ENCODE assay signal across 18 cellular contexts in genomic region chr4:55440786-55441185, GRCh38. TPM values are rescaled to one million over a fixed set of nuclear protein-coding genes. Genes with fewer than 3 reads are reported as not detected.
A peak's percentile ranks its signal among the peaks of the same experiment; 100 is the strongest.
DNase-seq lines count a peak whose midpoint lies in the region; ATAC-seq, FAIRE-seq and TF ChIP-seq lines count a peak whose summit lies in the region.
"Had no signal": no experiment of that assay in that cellular context is flagged by ENCODE, and none has a peak within 500 bp of the region (broad histone marks: within the 10 kb centered on the region; RNA-seq: fewer than 3 reads in every experiment).

No MANE protein-coding gene starts in this region.

- TF ChIP-seq RAD21 in GM12878 (IDR thresholded peaks at IDR 0.05; ENCODE audit: insufficient read depth, low read depth, low read length): no peak

- in situ Hi-C loops in GM12878 (cut with MboI): no loop called here

- SMC1A ChIA-PET in GM12878 (lab: Charles Lee; ENCODE audit: uncharacterized antibody, unreplicated experiment): interaction anchor here (1.1 kb wide), 1 partner anchor 13 kb away, joined by 3 read pairs; no protein-coding TSS in a partner anchor

- H3K4me1 ChIP-seq in GM12878 (ENCODE audit: control insufficient read depth, insufficient read depth, low read length): peaks cover 3% of the 10 kb centered on the region; the same call in 1 of the 2 replicates

- peak; percentile 41 for ATAC-seq in HG02870 (IDR thresholded peaks at IDR 0.05; ENCODE audit: unreplicated experiment)
- peak; percentile 48 for ATAC-seq in GM12878
- ATAC-seq in stimulated activated memory B cell treated with anti-CD40 and anti-IgM and Interleukin-4, amounts not matched to agents 10 μg/mL and 1 μg/mL and 100 μg/mL, for 72 hours: no peak
- ATAC-seq: A549 had no signal

- intact Hi-C loops in GM12878 (cut with micrococcal nuclease; ENCODE audit: unreplicated experiment): loop anchor here (10.0 kb wide), 1 partner anchor 294 kb away; no protein-coding TSS in a partner anchor

- 22% methylated on average over 2 of the region's 2 CpGs for WGBS in GM12878 (ENCODE audit: insufficient coverage, insufficient replicate concordance, low lambda C conversion rate, missing lambda C conversion rate)

- peaks cover 15% of the 10 kb centered on the region for H3K36me3 Mint-ChIP-seq in activated naive CD4-positive, alpha-beta T cell treated with anti-CD3 and anti-CD28 coated beads, Interleukin-2, amount 50 U/mL, for 24 hours
- H3K36me3 Mint-ChIP-seq in stimulated activated memory B cell treated with anti-CD40 and anti-IgM and Interleukin-4, amounts not matched to agents 10 μg/mL and 1 μg/mL and 100 μg/mL, for 72 hours: peaks cover 46% of the 10 kb centered on the region

- no peak for TF ChIP-seq POLR2A in GM12878 (IDR thresholded peaks at IDR 0.05; ENCODE audit: low read depth, low read length)

- H3K27ac ChIP-seq in GM12878 (ENCODE audit: control insufficient read depth, insufficient read depth): no peak overlapping the region
- H3K27ac ChIP-seq: A549, PC-9, SJSA1 had no signal

- H3K4me3 ChIP-seq in GM12878: no peak overlapping the region
- H3K4me3 ChIP-seq: A549, MG63, PC-9, SJSA1 had no signal

- no TSS peak for BruUV-seq in GM12878 (replicated peaks; lab: Mats Ljungman, UMichigan)

- no peaks in the 10 kb centered on the region for H3K79me2 ChIP-seq in GM12878 (ENCODE audit: control insufficient read depth, insufficient read depth, low read length)

- peak; percentile 54 for FAIRE-seq in GM12878 (lab: Jason Lieb, UNC)
- FAIRE-seq: A549 had no signal

- POLR2A ChIA-PET in GM12878 (lab: Charles Lee): interaction anchor here (1.0 kb wide), 1 partner anchor 30 kb away, joined by 3 read pairs; no protein-coding TSS in a partner anchor

- H3K9me3 ChIP-seq in GM12878 (replicated peaks; ENCODE audit: control insufficient read depth, insufficient read depth, low read length): no peaks in the 10 kb centered on the region
- H3K9me3 ChIP-seq: A549, MG63, SJSA1 had no signal

- CTCF ChIA-PET in GM12878 (lab: Yijun Ruan, JAX): interaction anchor here (1.0 to 1.3 kb wide), 2 partner anchors 23 to 32 kb away, joined by 3 to 4 read pairs; no protein-coding TSS in a partner anchor

- no peak overlapping the region for H3K9ac ChIP-seq in GM12878 (ENCODE audit: control insufficient read depth, insufficient read depth, low read length)

- RAD21 ChIA-PET in GM12878 (lab: Charles Lee; ENCODE audit: unreplicated experiment): interaction anchor here (0.6 kb wide), 1 partner anchor 95 kb away, joined by 3 read pairs; no protein-coding TSS in a partner anchor

- no peak overlapping the region for H3K4me2 ChIP-seq in GM12878 (ENCODE audit: control insufficient read depth, insufficient read depth)
- H3K4me2 ChIP-seq: A549, PC-9 had no signal

- no peaks in the 10 kb centered on the region for H4K20me1 ChIP-seq in GM12878 (ENCODE audit: control insufficient read depth, insufficient read depth)

- no peaks in the 10 kb centered on the region for H3K9me3 Mint-ChIP-seq in activated naive CD4-positive, alpha-beta T cell treated with anti-CD3 and anti-CD28 coated beads, Interleukin-2, amount 50 U/mL, for 24 hours
- no peaks in the 10 kb centered on the region for H3K9me3 Mint-ChIP-seq in stimulated activated memory B cell treated with anti-CD40 and anti-IgM and Interleukin-4, amounts not matched to agents 10 μg/mL and 1 μg/mL and 100 μg/mL, for 72 hours
- H3K9me3 Mint-ChIP-seq: CD4-positive, alpha-beta T cell had no signal

- no peak for TF ChIP-seq EP300 in GM12878 (IDR thresholded peaks at IDR 0.05; ENCODE audit: borderline replicate concordance in 1 of 2, control insufficient read depth in 1 of 2, low read depth in 2 of 2, low read length in 2 of 2)

- H2AFZ ChIP-seq in GM12878 (ENCODE audit: control insufficient read depth, low read depth, low read length): no peak overlapping the region
- H2AFZ ChIP-seq: PC-9 had no signal

- peaks cover 8% of the 10 kb centered on the region for H3K4me1 Mint-ChIP-seq in activated naive CD4-positive, alpha-beta T cell treated with anti-CD3 and anti-CD28 coated beads, Interleukin-2, amount 50 U/mL, for 24 hours
- H3K4me1 Mint-ChIP-seq in stimulated activated memory B cell treated with anti-CD40 and anti-IgM and Interleukin-4, amounts not matched to agents 10 μg/mL and 1 μg/mL and 100 μg/mL, for 72 hours: peaks cover 8% of the 10 kb centered on the region

- no peaks in the 10 kb centered on the region for H3K27me3 ChIP-seq in GM12878 (replicated peaks in 1 of 2; ENCODE audit: control insufficient read depth in 2 of 2, insufficient read depth in 2 of 2, low read length in 1 of 2)
- H3K27me3 ChIP-seq: MG63, SJSA1 had no signal

- no peak overlapping the region for H3K4me3 Mint-ChIP-seq in activated naive CD4-positive, alpha-beta T cell treated with anti-CD3 and anti-CD28 coated beads, Interleukin-2, amount 50 U/mL, for 24 hours
- H3K4me3 Mint-ChIP-seq in stimulated activated memory B cell treated with anti-CD40 and anti-IgM and Interleukin-4, amounts not matched to agents 10 μg/mL and 1 μg/mL and 100 μg/mL, for 72 hours: no peak overlapping the region
- H3K4me3 Mint-ChIP-seq: CD4-positive, alpha-beta T cell had no signal

- no peak for TF ChIP-seq CTCF in GM12878 (IDR thresholded peaks at IDR 0.05 in 2 of 3, conservative IDR thresholded peaks at IDR 0.05 in 1 of 3; ENCODE audit: control insufficient read depth in 2 of 3, extremely low read depth in 1 of 3, insufficient read depth in 1 of 3, low read depth in 3 of 3, low read length in 3 of 3)

- peak overlapping the region; percentile 24 for H3K27ac Mint-ChIP-seq in activated naive CD4-positive, alpha-beta T cell treated with anti-CD3 and anti-CD28 coated beads, Interleukin-2, amount 50 U/mL, for 24 hours
- peak overlapping the region; percentile 23 for H3K27ac Mint-ChIP-seq in stimulated activated memory B cell treated with anti-CD40 and anti-IgM and Interleukin-4, amounts not matched to agents 10 μg/mL and 1 μg/mL and 100 μg/mL, for 72 hours

- DNase-seq in activated naive CD4-positive, alpha-beta T cell treated with anti-CD3 and anti-CD28 coated beads, Interleukin-2, amount 50 U/mL, for 16 hours: no peak
- peak; percentile 1 for DNase-seq in GM12878 (ENCODE audit: low read depth, low spot score)
- no peak for DNase-seq in C1 segment of cervical spinal cord (lab: John Stamatoyannopoulos, UW)
- DNase-seq in T-helper 2 cell: no peak
- no peak for DNase-seq in central memory CD4-positive, alpha-beta T cell
- DNase-seq: CD4-positive, alpha-beta T cell; EL; MG63; NCI-H1092; NCI-H2081 treated with DMSO at 0.1 percent for 48 hours; NCI-H510A; NCI-H82; PC-9 had no signal

- peaks cover 0 to 23% of the 10 kb centered on the region in 2 experiments for H3K36me3 ChIP-seq in GM12878 (ENCODE audit: control insufficient read depth in 2 of 2, insufficient read depth in 2 of 2, low read length in 1 of 2)

- no peaks in the 10 kb centered on the region for H3K27me3 Mint-ChIP-seq in activated naive CD4-positive, alpha-beta T cell treated with anti-CD3 and anti-CD28 coated beads, Interleukin-2, amount 50 U/mL, for 24 hours
- no peaks in the 10 kb centered on the region for H3K27me3 Mint-ChIP-seq in stimulated activated memory B cell treated with anti-CD40 and anti-IgM and Interleukin-4, amounts not matched to agents 10 μg/mL and 1 μg/mL and 100 μg/mL, for 72 hours
- H3K27me3 Mint-ChIP-seq: CD4-positive, alpha-beta T cell had no signal

TF ChIP-seq in GM12878, 131 proteins besides CTCF, POLR2A, EP300 and RAD21 (continues in another document):
- no peak for TF ChIP-seq ZNF384 (IDR thresholded peaks at IDR 0.05; ENCODE audit: borderline replicate concordance, low read depth, low read length)

RNA-seq across cellular contexts. Expression of gene TMEM165, which starts 45.0 kb away (rescaled TPM):
- 329 and 338 TPM in 2 replicates for total RNA-seq in GM12878 (2013; cell fraction: nucleolus; rRNA removed)
- total RNA-seq in GM12878 (2014; rRNA removed) (98.6 and 106 TPM in 2 replicates), GM12878 (2014; rRNA removed; fragmentation: Illumina TruSeq; extraction: Trizol) (72.3 TPM in 2 replicates), GM12878 (2021) (63.6 and 73.4 TPM in 2 replicates)
- polyA plus RNA-seq in GM12878 (2011; ENCODE audit: low read depth): 21.5 TPM
- polyA plus RNA-seq in GM12878 (2011; rRNA removed) (106 and 120 TPM in 2 replicates), GM12878 (2014; fragmentation: Illumina TruSeq; extraction: Trizol) (58.7 and 74.3 TPM in 2 replicates), GM12878 (2014; fragmentation: Nextera tagmentation; extraction: Ambion mirVana) (10 to 100 TPM; 18.3 to 32.5 TPM), GM12878 (2014; rRNA removed) (85.0 and 88.8 TPM in 2 replicates), GM12878 (2016; fragmentation: Nextera tagmentation; extraction: Ambion mirVana) (100 to 1,000 TPM; 129 to 141 TPM)
- polyA plus RNA-seq in GM12878 (2011; cell fraction: cytosol; rRNA removed): 35.2 and 43.7 TPM in 2 replicates
- 90.3 and 91.3 TPM in 2 replicates for polyA plus RNA-seq in GM12878 (2011; cell fraction: nucleus; rRNA removed)
- polyA plus RNA-seq in GM12878 (2012): 35.6 and 40.2 TPM in 2 replicates
- 105 and 154 TPM in 2 replicates for polyA minus RNA-seq in GM12878 (2011; rRNA and poly(A)+ RNA removed)
- 27.1 and 33.2 TPM in 2 replicates for polyA minus RNA-seq in GM12878 (2011; cell fraction: cytosol; rRNA and poly(A)+ RNA removed)
- polyA minus RNA-seq in GM12878 (2011; cell fraction: nucleus; rRNA and poly(A)+ RNA removed): 58.6 and 122 TPM in 2 replicates
